Comparison of ENCODE assay signal across 9 cellular contexts in genomic region chr22:26945565-26945964, GRCh38.
"Had no signal": no experiment of that assay in that cellular context is flagged by ENCODE, and none has a peak within 500 bp of the region (broad histone marks: within the 10 kb centered on the region; RNA-seq: fewer than 3 reads in every experiment).

No MANE protein-coding gene starts in this region.

- H3K4me2 ChIP-seq: GM23338 had no signal

- H3K9me3 Mint-ChIP-seq: GM23338, H9, HFFc6 had no signal

- H3K4me3 ChIP-seq: GM23248, GM23338, HAP-1 had no signal

- H2AFZ ChIP-seq: GM23248, GM23338 had no signal

- H3K27ac Mint-ChIP-seq: GM23338, H9, HFFc6 had no signal

- H3K9ac ChIP-seq: GM23248 had no signal

- H3K4me3 Mint-ChIP-seq: GM23338, H9, HFFc6 had no signal

- H3K36me3 ChIP-seq: HAP-1 had no signal

- H3K9me3 ChIP-seq: HAP-1 had no signal

- H3K27ac ChIP-seq: GM23248 had no signal

- H3K4me1 ChIP-seq: HAP-1 had no signal

- ATAC-seq: GM23338, HCT116 had no signal

- DNase-seq: GM23248, GOT3, H7, H9, HCEC 1CT, HFFc6 had no signal
